In the genomic region with DNA sequence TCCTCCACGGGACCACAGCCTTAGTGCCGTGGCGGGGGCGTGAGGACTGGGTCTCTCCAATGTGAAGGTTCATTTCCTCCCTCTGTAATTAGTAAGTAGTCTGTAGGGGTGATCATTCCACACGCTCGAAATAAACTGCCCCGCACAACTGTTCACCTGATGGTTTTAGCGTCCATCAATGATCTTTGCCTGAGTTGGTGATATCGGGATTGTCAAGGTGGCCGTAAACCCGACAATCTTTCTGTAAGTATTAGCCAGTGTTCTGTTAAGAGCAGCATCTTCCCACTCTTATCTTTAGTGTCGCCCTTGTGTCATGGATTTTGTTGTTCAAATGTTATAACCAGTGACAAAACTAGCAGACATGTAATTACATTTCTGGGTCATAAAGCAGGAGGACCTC, we compare ENCODE assay signal across 1 cellular context.
TF ChIP-seq lines count a peak whose summit lies in the region.

No MANE protein-coding gene starts in this region.

TF ChIP-seq in WTC11, 78 proteins besides CTCF, POLR2A, EP300 and RAD21:
- TF ChIP-seq ATF2 (CRISPR knock-in tag; IDR thresholded peaks at IDR 0.05; ENCODE audit: borderline replicate concordance, low read depth), result no peak
- no peak for TF ChIP-seq ARID4B (CRISPR knock-in tag; IDR thresholded peaks at IDR 0.05; ENCODE audit: borderline replicate concordance)
- no peak for TF ChIP-seq ESRRA (CRISPR knock-in tag; IDR thresholded peaks at IDR 0.05; ENCODE audit: borderline replicate concordance)
- TF ChIP-seq, protein P1, sequence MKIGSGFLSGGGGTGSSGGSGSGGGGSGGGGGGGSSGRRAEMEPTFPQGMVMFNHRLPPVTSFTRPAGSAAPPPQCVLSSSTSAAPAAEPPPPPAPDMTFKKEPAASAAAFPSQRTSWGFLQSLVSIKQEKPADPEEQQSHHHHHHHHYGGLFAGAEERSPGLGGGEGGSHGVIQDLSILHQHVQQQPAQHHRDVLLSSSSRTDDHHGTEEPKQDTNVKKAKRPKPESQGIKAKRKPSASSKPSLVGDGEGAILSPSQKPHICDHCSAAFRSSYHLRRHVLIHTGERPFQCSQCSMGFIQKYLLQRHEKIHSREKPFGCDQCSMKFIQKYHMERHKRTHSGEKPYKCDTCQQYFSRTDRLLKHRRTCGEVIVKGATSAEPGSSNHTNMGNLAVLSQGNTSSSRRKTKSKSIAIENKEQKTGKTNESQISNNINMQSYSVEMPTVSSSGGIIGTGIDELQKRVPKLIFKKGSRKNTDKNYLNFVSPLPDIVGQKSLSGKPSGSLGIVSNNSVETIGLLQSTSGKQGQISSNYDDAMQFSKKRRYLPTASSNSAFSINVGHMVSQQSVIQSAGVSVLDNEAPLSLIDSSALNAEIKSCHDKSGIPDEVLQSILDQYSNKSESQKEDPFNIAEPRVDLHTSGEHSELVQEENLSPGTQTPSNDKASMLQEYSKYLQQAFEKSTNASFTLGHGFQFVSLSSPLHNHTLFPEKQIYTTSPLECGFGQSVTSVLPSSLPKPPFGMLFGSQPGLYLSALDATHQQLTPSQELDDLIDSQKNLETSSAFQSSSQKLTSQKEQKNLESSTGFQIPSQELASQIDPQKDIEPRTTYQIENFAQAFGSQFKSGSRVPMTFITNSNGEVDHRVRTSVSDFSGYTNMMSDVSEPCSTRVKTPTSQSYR (CRISPR knock-in tag; IDR thresholded peaks at IDR 0.05), result no peak
- no peak for TF ChIP-seq PRRX2 (CRISPR knock-in tag; IDR thresholded peaks at IDR 0.05)
- TF ChIP-seq, protein P2, sequence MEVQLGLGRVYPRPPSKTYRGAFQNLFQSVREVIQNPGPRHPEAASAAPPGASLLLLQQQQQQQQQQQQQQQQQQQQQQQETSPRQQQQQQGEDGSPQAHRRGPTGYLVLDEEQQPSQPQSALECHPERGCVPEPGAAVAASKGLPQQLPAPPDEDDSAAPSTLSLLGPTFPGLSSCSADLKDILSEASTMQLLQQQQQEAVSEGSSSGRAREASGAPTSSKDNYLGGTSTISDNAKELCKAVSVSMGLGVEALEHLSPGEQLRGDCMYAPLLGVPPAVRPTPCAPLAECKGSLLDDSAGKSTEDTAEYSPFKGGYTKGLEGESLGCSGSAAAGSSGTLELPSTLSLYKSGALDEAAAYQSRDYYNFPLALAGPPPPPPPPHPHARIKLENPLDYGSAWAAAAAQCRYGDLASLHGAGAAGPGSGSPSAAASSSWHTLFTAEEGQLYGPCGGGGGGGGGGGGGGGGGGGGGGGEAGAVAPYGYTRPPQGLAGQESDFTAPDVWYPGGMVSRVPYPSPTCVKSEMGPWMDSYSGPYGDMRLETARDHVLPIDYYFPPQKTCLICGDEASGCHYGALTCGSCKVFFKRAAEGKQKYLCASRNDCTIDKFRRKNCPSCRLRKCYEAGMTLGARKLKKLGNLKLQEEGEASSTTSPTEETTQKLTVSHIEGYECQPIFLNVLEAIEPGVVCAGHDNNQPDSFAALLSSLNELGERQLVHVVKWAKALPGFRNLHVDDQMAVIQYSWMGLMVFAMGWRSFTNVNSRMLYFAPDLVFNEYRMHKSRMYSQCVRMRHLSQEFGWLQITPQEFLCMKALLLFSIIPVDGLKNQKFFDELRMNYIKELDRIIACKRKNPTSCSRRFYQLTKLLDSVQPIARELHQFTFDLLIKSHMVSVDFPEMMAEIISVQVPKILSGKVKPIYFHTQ (CRISPR knock-in tag; IDR thresholded peaks at IDR 0.05), result no peak
- no peak for TF ChIP-seq FOXP1 (CRISPR knock-in tag; IDR thresholded peaks at IDR 0.05; ENCODE audit: borderline replicate concordance)
- TF ChIP-seq, protein P3, sequence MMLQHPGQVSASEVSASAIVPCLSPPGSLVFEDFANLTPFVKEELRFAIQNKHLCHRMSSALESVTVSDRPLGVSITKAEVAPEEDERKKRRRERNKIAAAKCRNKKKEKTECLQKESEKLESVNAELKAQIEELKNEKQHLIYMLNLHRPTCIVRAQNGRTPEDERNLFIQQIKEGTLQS (CRISPR knock-in tag; conservative IDR thresholded peaks at IDR 0.05), result no peak
- TF ChIP-seq JAZF1 (CRISPR knock-in tag; IDR thresholded peaks at IDR 0.05), result no peak
- no peak for TF ChIP-seq NR3C1 (CRISPR knock-in tag; conservative IDR thresholded peaks at IDR 0.05; ENCODE audit: low read depth)
- no peak for TF ChIP-seq ZNF396 (CRISPR knock-in tag; IDR thresholded peaks at IDR 0.05; ENCODE audit: borderline replicate concordance)
- no peak for TF ChIP-seq TEAD1 (CRISPR knock-in tag; IDR thresholded peaks at IDR 0.05)
- TF ChIP-seq USF1 (CRISPR knock-in tag; IDR thresholded peaks at IDR 0.05), result no peak
- TF ChIP-seq USF2 (CRISPR knock-in tag; IDR thresholded peaks at IDR 0.05), result no peak
- TF ChIP-seq ETV6 (CRISPR knock-in tag; IDR thresholded peaks at IDR 0.05), result no peak
